Comparison of ENCODE assay signal across 2 cellular contexts in genomic region chr12:30614031-30614430, GRCh38.
TF ChIP-seq lines count a peak whose summit lies in the region.

No MANE protein-coding gene starts in this region.

TF ChIP-seq in HepG2, 621 proteins besides CTCF, POLR2A, EP300 and RAD21 (continued from another document):
- TF ChIP-seq ZBTB26 (CRISPR knock-in tag; IDR thresholded peaks at IDR 0.05; ENCODE audit: borderline replicate concordance), result no peak
- TF ChIP-seq CENPT (CRISPR knock-in tag; IDR thresholded peaks at IDR 0.05; ENCODE audit: low read depth), result no peak
- TF ChIP-seq HOMEZ (CRISPR knock-in tag; IDR thresholded peaks at IDR 0.05; ENCODE audit: low read depth), result no peak
- TF ChIP-seq MYC (CRISPR knock-in tag; IDR thresholded peaks at IDR 0.05; ENCODE audit: borderline replicate concordance), result no peak
- TF ChIP-seq AHDC1 (CRISPR knock-in tag; IDR thresholded peaks at IDR 0.05; ENCODE audit: borderline replicate concordance), result no peak
- no peak for TF ChIP-seq ATF6 (CRISPR knock-in tag; conservative IDR thresholded peaks at IDR 0.05)
- TF ChIP-seq NR0B2 (CRISPR knock-in tag; IDR thresholded peaks at IDR 0.05), result no peak
- TF ChIP-seq ZC3H4 (CRISPR knock-in tag; IDR thresholded peaks at IDR 0.05; ENCODE audit: borderline replicate concordance), result no peak
- TF ChIP-seq FIP1L1 (IDR thresholded peaks at IDR 0.05; ENCODE audit: borderline replicate concordance, insufficient read depth, low read depth, low read length), result no peak
- TF ChIP-seq JDP2 (CRISPR knock-in tag; IDR thresholded peaks at IDR 0.05; ENCODE audit: borderline replicate concordance), result no peak
- TF ChIP-seq ZNF562 (CRISPR knock-in tag; IDR thresholded peaks at IDR 0.05; ENCODE audit: borderline replicate concordance), result no peak
- TF ChIP-seq MAZ (IDR thresholded peaks at IDR 0.05; ENCODE audit: borderline replicate concordance, low read depth, low read length), result no peak
- no peak for TF ChIP-seq MAZ (CRISPR knock-in tag; IDR thresholded peaks at IDR 0.05; ENCODE audit: low read depth)
- no peak for TF ChIP-seq ZNF549 (CRISPR knock-in tag; IDR thresholded peaks at IDR 0.05)
- TF ChIP-seq TRIM24 (CRISPR knock-in tag; IDR thresholded peaks at IDR 0.05), result no peak
- TF ChIP-seq HNRNPK (IDR thresholded peaks at IDR 0.05; ENCODE audit: low read depth, low read length, poor library complexity, severe bottlenecking), result no peak
- TF ChIP-seq IKZF4 (CRISPR knock-in tag; IDR thresholded peaks at IDR 0.05; ENCODE audit: borderline replicate concordance, low read depth, not compliant biosample characterization), result no peak
- TF ChIP-seq HNRNPUL1 (IDR thresholded peaks at IDR 0.05; ENCODE audit: low read depth, low read length), result no peak

TF ChIP-seq in WTC11, 78 proteins besides CTCF, POLR2A, EP300 and RAD21 (continued from another document):
- TF ChIP-seq ZNF532 (CRISPR knock-in tag; IDR thresholded peaks at IDR 0.05; ENCODE audit: borderline replicate concordance) (no peak), ESRRA (CRISPR knock-in tag; IDR thresholded peaks at IDR 0.05; ENCODE audit: borderline replicate concordance) (no peak), ZNF512 (CRISPR knock-in tag; IDR thresholded peaks at IDR 0.05; ENCODE audit: borderline replicate concordance) (no peak), SP1 (CRISPR knock-in tag; conservative IDR thresholded peaks at IDR 0.05) (no peak), ATF3 (CRISPR knock-in tag; conservative IDR thresholded peaks at IDR 0.05) (no peak), TP53 (CRISPR knock-in tag; IDR thresholded peaks at IDR 0.05) (no peak), STAT6 (CRISPR knock-in tag; conservative IDR thresholded peaks at IDR 0.05; ENCODE audit: low read depth) (no peak), NR1H2 (CRISPR knock-in tag; IDR thresholded peaks at IDR 0.05) (no peak), ZNF138 (CRISPR knock-in tag; conservative IDR thresholded peaks at IDR 0.05) (no peak), ZNF121 (CRISPR knock-in tag; IDR thresholded peaks at IDR 0.05) (no peak), ELF4 (CRISPR knock-in tag; IDR thresholded peaks at IDR 0.05; ENCODE audit: low read depth) (no peak)
TF ChIP-seq in WTC11: peak in this region for 0.
